ENCODE assay signal across 34 cellular contexts in genomic region chr2:18230668-18231067, GRCh38.
"Had no signal": no experiment of that assay in that cellular context is flagged by ENCODE, and none has a peak within 500 bp of the region (broad histone marks: within the 10 kb centered on the region; RNA-seq: fewer than 3 reads in every experiment).

No MANE protein-coding gene starts in this region.

- H3K27me3 ChIP-seq: adrenal gland, ascending aorta, body of pancreas, brain microvascular endothelial cell, breast epithelium, cardiac muscle cell had no signal

- FAIRE-seq: astrocyte, bronchial epithelial cell had no signal

- H3K27ac ChIP-seq: adrenal gland, ascending aorta, body of pancreas, brain microvascular endothelial cell, breast epithelium, cardiac muscle cell had no signal

- H3K36me3 ChIP-seq: adrenal gland, ascending aorta, brain microvascular endothelial cell, breast epithelium, cardiac muscle cell had no signal

- DNase-seq: activated effector memory CD4-positive, alpha-beta T cell treated with anti-CD3 and anti-CD28 coated beads, Interleukin-2, amount 50 U/mL, for 16 hours; activated effector memory CD4-positive, alpha-beta T cell treated with Interleukin-2 at 50 U/mL for 16 hours; activated gamma-delta T cell; activated gamma-delta T cell treated with Interleukin-2 at 50 U/mL for 16 hours; activated naive CD4-positive, alpha-beta T cell; activated naive CD4-positive, alpha-beta T cell treated with anti-CD3 and anti-CD28 coated beads for 36 hours; activated naive CD4-positive, alpha-beta T cell treated with anti-CD3 and anti-CD28 coated beads, Interleukin-2, amount 10 ng/mL, durations not matched to agents 7 days and 5 days; activated naive CD4-positive, alpha-beta T cell treated with anti-CD3 and anti-CD28 coated beads, Interleukin-2, amount 50 U/mL, for 16 hours; activated naive CD4-positive, alpha-beta T cell treated with Interleukin-2 at 50 U/mL for 16 hours; activated naive CD8-positive, alpha-beta T cell treated with anti-CD3 and anti-CD28 coated beads for 36 hours; activated naive CD8-positive, alpha-beta T cell treated with anti-CD3 and anti-CD28 coated beads, Interleukin-2, amount 10 ng/mL, durations not matched to agents 7 days and 5 days; activated naive CD8-positive, alpha-beta T cell treated with anti-CD3 and anti-CD28 coated beads, Interleukin-2, amount 50 U/mL, for 24 hours; activated T-cell treated with anti-CD3 and anti-CD28 coated beads, Interleukin-2, amount 50 U/mL, for 1 hour; activated T-cell treated with anti-CD3 and anti-CD28 coated beads, Interleukin-2, amount 50 U/mL, for 24 hours; activated T-cell treated with anti-CD3 and anti-CD28 coated beads, Interleukin-2, amount 50 U/mL, for 4 hours; activated T-cell treated with anti-CD3 and anti-CD28 coated beads, Interleukin-2, amount 50 U/mL, for 48 hours; activated T-cell treated with anti-CD3 and anti-CD28 coated beads, Interleukin-2, amount 50 U/mL, for 72 hours; adrenal gland; amniotic stem cell; amygdala; anterior cingulate cortex; aorta; body of pancreas; brain microvascular endothelial cell; caudate nucleus; central memory CD4-positive, alpha-beta T cell; cerebellar nuclear complex had no signal

- H3K9me3 ChIP-seq: adrenal gland, ascending aorta, body of pancreas, breast epithelium had no signal

- H3K4me1 ChIP-seq: adrenal gland, ascending aorta, body of pancreas, breast epithelium had no signal

- H3K4me3 ChIP-seq: adrenal gland, ascending aorta, body of pancreas, breast epithelium, cardiac muscle cell had no signal

- ATAC-seq: activated naive CD4-positive, alpha-beta T cell treated with anti-CD3 and anti-CD28 coated beads, Interleukin-2, amount 50 U/mL, for 72 hours; activated naive CD8-positive, alpha-beta T cell treated with anti-CD3 and anti-CD28 coated beads, Interleukin-2, amount 50 U/mL, for 24 hours; activated T-cell treated with anti-CD3 and anti-CD28 coated beads, Interleukin-2, amount 50 U/mL, for 4 hours; activated T-cell treated with anti-CD3 and anti-CD28 coated beads, Interleukin-2, amount 50 U/mL, for 72 hours; activated T-helper 17 cell treated with anti-CD3 and anti-CD28 coated beads, Interleukin-2, amount 50 U/mL, for 72 hours; body of pancreas had no signal
